ENCODE assay signal across 8 cellular contexts in genomic region chr5:95973793-95974325, GRCh38. TPM values are rescaled to one million over a fixed set of nuclear protein-coding genes. Genes with fewer than 3 reads are reported as not detected.
DNase-seq lines count a peak whose midpoint lies in the region; ATAC-seq and TF ChIP-seq lines count a peak whose summit lies in the region.

No MANE protein-coding gene starts in this region.

- POLR2A ChIA-PET in PC-3 (lab: Charles Lee; ENCODE audit: unreplicated experiment), result no interaction called here

- no peaks in the 10 kb centered on the region for H3K9me3 ChIP-seq in PC-3 (ENCODE audit: low read length)

- ATAC-seq in GM18870 (IDR thresholded peaks at IDR 0.05; ENCODE audit: unreplicated experiment) (peak; percentile 96), HG02798 (IDR thresholded peaks at IDR 0.05; ENCODE audit: poor library complexity, unreplicated experiment) (peak; percentile 98), PC-3 (peak; percentile 29; the same call in 1 of the 2 replicates), sciatic nerve (no peak)

- no peak overlapping the region for H2AFZ ChIP-seq in PC-3 (ENCODE audit: low read length)

- CTCF ChIA-PET in PC-3 (lab: Charles Lee), result no interaction called here

- H3K27me3 ChIP-seq in PC-3 (ENCODE audit: low read length), result no peaks in the 10 kb centered on the region

- intact Hi-C loops in PC-3 (cut with micrococcal nuclease) (no loop called here), sciatic nerve (cut with DNase I) (no loop called here)

- no peaks in the 10 kb centered on the region for H3F3A ChIP-seq in PC-3 (ENCODE audit: low read length, unreplicated experiment)

- no peak overlapping the region for H3K27ac ChIP-seq in PC-3 (ENCODE audit: low read length)

- H3K4me1 ChIP-seq in PC-3 (ENCODE audit: insufficient read depth, low read length), result no peaks in the 10 kb centered on the region; the same call in 1 of the 2 replicates

- H3K36me3 ChIP-seq in PC-3 (ENCODE audit: low read depth, low read length), result no peaks in the 10 kb centered on the region

- H3K79me2 ChIP-seq in PC-3 (ENCODE audit: low read length), result no peaks in the 10 kb centered on the region

- DNase-seq in PC-3 (no peak), myocyte (ENCODE audit: low read depth) (peak; percentile 81), AG20443 (ENCODE audit: low spot score) (no peak), NCI-H510A treated with DMSO at 0.1 percent for 48 hours (lab: John Stamatoyannopoulos, UW) (no peak), NCI-H1436 (lab: John Stamatoyannopoulos, UW) (no peak), sciatic nerve (ENCODE audit: low spot score) (no peak)

- H3K9ac ChIP-seq in PC-3 (ENCODE audit: low read length), result no peak overlapping the region

- no peak overlapping the region for H3K4me2 ChIP-seq in PC-3 (ENCODE audit: low read length)

- H3K4me3 ChIP-seq in PC-3 (ENCODE audit: low read length), result no peak overlapping the region

- H3K9me2 ChIP-seq in PC-3 (replicated peaks; ENCODE audit: low read length), result no peaks in the 10 kb centered on the region

- no peak for TF ChIP-seq CTCF in PC-3 (conservative IDR thresholded peaks at IDR 0.05; ENCODE audit: low read depth, low read length)

- no peaks in the 10 kb centered on the region for H4K20me1 ChIP-seq in PC-3 (ENCODE audit: low read length)

- BruUV-seq in PC-3 (replicated peaks; lab: Mats Ljungman, UMichigan), result no TSS peak

RNA-seq across cellular contexts. Expression of gene ELL2, which starts 12.2 kb away (rescaled TPM):
- total RNA-seq in PC-3 (2014; rRNA removed) (72.2 and 82.4 TPM in 2 replicates), myocyte (25.7 and 33.1 TPM in 2 replicates), sciatic nerve (50.4 TPM)
- polyA plus RNA-seq in myocyte (2012), result 27.2 TPM
